Comparison of ENCODE assay signal across 20 cellular contexts in the genomic region with DNA sequence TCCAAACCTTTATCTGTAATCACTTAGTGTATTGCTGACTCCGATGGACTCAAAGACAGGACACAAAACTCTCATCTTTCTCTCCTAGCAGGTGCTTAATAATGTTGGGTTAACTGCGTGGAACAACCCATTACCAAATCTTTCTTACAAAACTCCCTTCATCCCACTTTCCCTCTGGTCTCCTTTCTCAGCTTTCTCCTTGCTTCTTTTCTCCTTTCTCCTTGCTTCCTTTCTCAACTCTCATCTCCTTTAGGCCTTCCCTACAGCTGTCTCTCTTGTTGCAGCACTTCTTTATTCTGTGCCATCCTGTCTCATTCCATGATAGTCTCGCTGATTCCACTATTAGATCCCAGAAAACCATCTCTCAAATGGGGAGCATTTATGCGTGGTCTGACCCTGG.
A peak's percentile ranks its signal among the peaks of the same experiment; 100 is the strongest.
DNase-seq lines count a peak whose midpoint lies in the region; ATAC-seq and TF ChIP-seq lines count a peak whose summit lies in the region.
"Had no signal": no experiment of that assay in that cellular context is flagged by ENCODE, and none has a peak within 500 bp of the region (broad histone marks: within the 10 kb centered on the region; RNA-seq: fewer than 3 reads in every experiment).

No MANE protein-coding gene starts in this region.

- H3K4me2 ChIP-seq in BLaER1 treated with 17β-estradiol and CSF1 and Interleukin-3, amounts not matched to agents 10 nM and 100 nM: peak overlapping the region in 8 of 11 experiments; percentile 0 to 78 (median 18); a peak in 10 of 22 replicates
- H3K4me2 ChIP-seq in hepatocyte (peak overlapping the region; percentile 42), skeletal muscle satellite cell (ENCODE audit: low read length) (peak overlapping the region; percentile 29), MM.1S (ENCODE audit: low read depth, low read length) (no peak overlapping the region)

- TF ChIP-seq CTCF in hepatocyte (IDR thresholded peaks at IDR 0.05; ENCODE audit: poor library complexity) (no peak), MM.1S (IDR thresholded peaks at IDR 0.05; ENCODE audit: low read length) (no peak), GM10266 (IDR thresholded peaks at IDR 0.05; ENCODE audit: control insufficient read depth, insufficient read depth, low read depth, missing control alignments) (no peak)

- H3K27ac ChIP-seq in BLaER1 treated with 17β-estradiol and CSF1 and Interleukin-3, amounts not matched to agents 10 nM and 100 nM: peak overlapping the region in 1 of 11 experiments; percentile 10; a peak in 1 of 22 replicates
- H3K27ac ChIP-seq in SJSA1: peak overlapping the region; percentile 86
- H3K27ac ChIP-seq in hepatocyte: peak overlapping the region; percentile 82
- H3K27ac ChIP-seq in MM.1S (ENCODE audit: low read length): no peak overlapping the region
- H3K27ac ChIP-seq in naive thymus-derived CD4-positive, alpha-beta T cell (ENCODE audit: low read depth, low read length): no peak overlapping the region

- no peaks in the 10 kb centered on the region for H3K36me3 Mint-ChIP-seq in naive thymus-derived CD4-positive, alpha-beta T cell
- H3K36me3 Mint-ChIP-seq: activated CD4-positive, alpha-beta memory T cell treated with anti-CD3 and anti-CD28 coated beads for 36 hours; activated naive CD8-positive, alpha-beta T cell treated with anti-CD3 and anti-CD28 coated beads, Interleukin-2, amount 10 ng/mL, durations not matched to agents 7 days and 5 days; CD4-positive, CD25-positive, alpha-beta regulatory T cell had no signal

- peaks cover 0 to 10% (median 3%) of the 10 kb centered on the region in 5 donors for H3K27me3 Mint-ChIP-seq in naive thymus-derived CD4-positive, alpha-beta T cell
- H3K27me3 Mint-ChIP-seq: activated CD4-positive, alpha-beta memory T cell treated with anti-CD3 and anti-CD28 coated beads for 36 hours; CD4-positive, CD25-positive, alpha-beta regulatory T cell had no signal

- DNase-seq in SJSA1 (ENCODE audit: low read depth in 1 of 2, low spot score in 2 of 2) (no peak), hepatocyte (ENCODE audit: low spot score) (no peak), NOMO-1 treated with DMSO at 0.1 percent for 48 hours (lab: John Stamatoyannopoulos, UW; ENCODE audit: unreplicated experiment) (no peak), MM.1S (no peak), GM10266 (ENCODE audit: extremely low spot score) (no peak)
- DNase-seq in naive thymus-derived CD4-positive, alpha-beta T cell: no peak
- DNase-seq: activated CD4-positive, alpha-beta memory T cell treated with anti-CD3 and anti-CD28 coated beads for 36 hours; activated CD4-positive, CD25-positive, alpha-beta regulatory T cell; activated effector memory CD4-positive, alpha-beta T cell treated with Interleukin-2 at 50 U/mL for 16 hours; activated naive CD8-positive, alpha-beta T cell treated with anti-CD3 and anti-CD28 coated beads, Interleukin-2, amount 10 ng/mL, durations not matched to agents 7 days and 5 days; CD4-positive, CD25-positive, alpha-beta regulatory T cell; glutamatergic neuron; H9; left lung; NCI-H524 treated with DMSO at 0.1 percent for 48 hours; RPMI8226; stimulated activated CD8-positive, alpha-beta memory T cell treated with anti-CD3 and anti-CD28 coated beads, Interleukin-4, amount 100 ng/mL, for 48 hours had no signal

- H2AFZ ChIP-seq in hepatocyte (no peak overlapping the region), MM.1S (ENCODE audit: low read length) (no peak overlapping the region)

- peak overlapping the region in 1 of 11 experiments; percentile 47; a peak in 1 of 22 replicates for H3K9ac ChIP-seq in BLaER1 treated with 17β-estradiol and CSF1 and Interleukin-3, amounts not matched to agents 10 nM and 100 nM
- peak overlapping the region; percentile 30 for H3K9ac ChIP-seq in skeletal muscle satellite cell (ENCODE audit: low read depth, low read length)
- H3K9ac ChIP-seq in MM.1S (ENCODE audit: low read length): no peak overlapping the region

- no peak overlapping the region for H3K4me3 Mint-ChIP-seq in naive thymus-derived CD4-positive, alpha-beta T cell
- H3K4me3 Mint-ChIP-seq: activated CD4-positive, alpha-beta memory T cell treated with anti-CD3 and anti-CD28 coated beads for 36 hours; activated naive CD8-positive, alpha-beta T cell treated with anti-CD3 and anti-CD28 coated beads, Interleukin-2, amount 10 ng/mL, durations not matched to agents 7 days and 5 days; CD4-positive, CD25-positive, alpha-beta regulatory T cell; H9 had no signal

- H3K36me3 ChIP-seq in BLaER1 treated with 17β-estradiol and CSF1 and Interleukin-3, amounts not matched to agents 10 nM and 100 nM: peaks cover 7 to 80% (median 23%) of the 10 kb centered on the region in 11 experiments; a peak in 18 of 22 replicates
- H3K36me3 ChIP-seq in SJSA1: peaks cover 52% of the 10 kb centered on the region
- H3K36me3 ChIP-seq in hepatocyte (replicated peaks; ENCODE audit: insufficient read depth, low read depth): no peaks in the 10 kb centered on the region
- H3K36me3 ChIP-seq in skeletal muscle satellite cell (ENCODE audit: insufficient read depth, low read length): peaks cover 30% of the 10 kb centered on the region
- H3K36me3 ChIP-seq in MM.1S (replicated peaks; ENCODE audit: insufficient read depth, low read length): no peaks in the 10 kb centered on the region
- no peaks in the 10 kb centered on the region for H3K36me3 ChIP-seq in naive thymus-derived CD4-positive, alpha-beta T cell (ENCODE audit: control insufficient read depth in 2 of 3, insufficient read depth in 3 of 3, low read length in 3 of 3)
- H3K36me3 ChIP-seq: left lung had no signal

- no peak overlapping the region for H3K27ac Mint-ChIP-seq in naive thymus-derived CD4-positive, alpha-beta T cell
- H3K27ac Mint-ChIP-seq: activated CD4-positive, alpha-beta memory T cell treated with anti-CD3 and anti-CD28 coated beads for 36 hours; activated naive CD8-positive, alpha-beta T cell treated with anti-CD3 and anti-CD28 coated beads, Interleukin-2, amount 10 ng/mL, durations not matched to agents 7 days and 5 days; CD4-positive, CD25-positive, alpha-beta regulatory T cell; H9 had no signal

- peaks cover 0 to 28% (median 20%) of the 10 kb centered on the region in 11 experiments; a peak in 11 of 22 replicates for H4K20me1 ChIP-seq in BLaER1 treated with 17β-estradiol and CSF1 and Interleukin-3, amounts not matched to agents 10 nM and 100 nM
- H4K20me1 ChIP-seq in hepatocyte (ENCODE audit: insufficient read depth, poor library complexity, severe bottlenecking): peaks cover 8% of the 10 kb centered on the region
- no peaks in the 10 kb centered on the region for H4K20me1 ChIP-seq in MM.1S (ENCODE audit: insufficient read depth, low read length)

- peaks cover 0 to 9% (median 3%) of the 10 kb centered on the region in 11 experiments; a peak in 13 of 22 replicates for H3K9me3 ChIP-seq in BLaER1 treated with 17β-estradiol and CSF1 and Interleukin-3, amounts not matched to agents 10 nM and 100 nM (replicated peaks in 1 of 11)
- H3K9me3 ChIP-seq in SJSA1 (replicated peaks): no peaks in the 10 kb centered on the region
- no peaks in the 10 kb centered on the region for H3K9me3 ChIP-seq in hepatocyte (ENCODE audit: low read depth)
- no peaks in the 10 kb centered on the region for H3K9me3 ChIP-seq in skeletal muscle satellite cell (replicated peaks; ENCODE audit: low read length)
- no peaks in the 10 kb centered on the region for H3K9me3 ChIP-seq in MM.1S (replicated peaks; ENCODE audit: insufficient read depth, low read length)
- H3K9me3 ChIP-seq in naive thymus-derived CD4-positive, alpha-beta T cell (ENCODE audit: control insufficient read depth in 2 of 3, low read length in 3 of 3): no peaks in the 10 kb centered on the region
- H3K9me3 ChIP-seq: left lung, MG63 had no signal

- H3K4me1 Mint-ChIP-seq in naive thymus-derived CD4-positive, alpha-beta T cell: peaks cover 0 to 2% (median 0%) of the 10 kb centered on the region in 7 donors
- H3K4me1 Mint-ChIP-seq: activated naive CD8-positive, alpha-beta T cell treated with anti-CD3 and anti-CD28 coated beads, Interleukin-2, amount 10 ng/mL, durations not matched to agents 7 days and 5 days; CD4-positive, CD25-positive, alpha-beta regulatory T cell had no signal

- intact Hi-C loops in naive thymus-derived CD4-positive, alpha-beta T cell (cut with micrococcal nuclease): no loop called here

- H3K79me2 ChIP-seq in hepatocyte: peaks cover 91% of the 10 kb centered on the region
- H3K79me2 ChIP-seq in MM.1S (ENCODE audit: low read length): peaks cover 24% of the 10 kb centered on the region

- H3K9me3 Mint-ChIP-seq in naive thymus-derived CD4-positive, alpha-beta T cell: peaks cover 0 to 4% (median 0%) of the 10 kb centered on the region in 11 donors
- H3K9me3 Mint-ChIP-seq: activated CD4-positive, alpha-beta memory T cell treated with anti-CD3 and anti-CD28 coated beads for 36 hours; activated naive CD8-positive, alpha-beta T cell treated with anti-CD3 and anti-CD28 coated beads, Interleukin-2, amount 10 ng/mL, durations not matched to agents 7 days and 5 days; H9 had no signal

- H3K27me3 ChIP-seq in BLaER1 treated with 17β-estradiol and CSF1 and Interleukin-3, amounts not matched to agents 10 nM and 100 nM: no peaks in the 10 kb centered on the region
- H3K27me3 ChIP-seq in SJSA1 (replicated peaks): no peaks in the 10 kb centered on the region
- no peaks in the 10 kb centered on the region for H3K27me3 ChIP-seq in hepatocyte
- H3K27me3 ChIP-seq in skeletal muscle satellite cell (ENCODE audit: control insufficient read depth, insufficient read depth, low read length): no peaks in the 10 kb centered on the region
- no peaks in the 10 kb centered on the region for H3K27me3 ChIP-seq in MM.1S (replicated peaks; ENCODE audit: insufficient read depth, low read length)
- no peaks in the 10 kb centered on the region for H3K27me3 ChIP-seq in naive thymus-derived CD4-positive, alpha-beta T cell (ENCODE audit: control insufficient read depth in 2 of 2, insufficient read depth in 2 of 2, low read length in 2 of 2)
- H3K27me3 ChIP-seq: left lung, MG63 had no signal

- no peak overlapping the region for H3K4me3 ChIP-seq in BLaER1 treated with 17β-estradiol and CSF1 and Interleukin-3, amounts not matched to agents 10 nM and 100 nM
- H3K4me3 ChIP-seq in SJSA1 (no peak overlapping the region), hepatocyte (no peak overlapping the region), skeletal muscle satellite cell (ENCODE audit: low read length) (no peak overlapping the region), MM.1S (ENCODE audit: low read length) (no peak overlapping the region)
- no peak overlapping the region for H3K4me3 ChIP-seq in naive thymus-derived CD4-positive, alpha-beta T cell (ENCODE audit: low read length)
- H3K4me3 ChIP-seq: left lung, MG63 had no signal

- H3F3A ChIP-seq in MM.1S (ENCODE audit: insufficient read depth, low read length): no peaks in the 10 kb centered on the region

- no peak for ATAC-seq in naive thymus-derived CD4-positive, alpha-beta T cell

- POLR2A ChIA-PET in naive thymus-derived CD4-positive, alpha-beta T cell (lab: Charles Lee): no interaction called here

- CTCF ChIA-PET in naive thymus-derived CD4-positive, alpha-beta T cell (lab: Charles Lee): no interaction called here

- 81% methylated on average over 4 of the region's 4 CpGs for WGBS in hepatocyte (ENCODE audit: low lambda C conversion rate, missing lambda C conversion rate)

- H3K4me1 ChIP-seq in BLaER1 treated with 17β-estradiol and CSF1 and Interleukin-3, amounts not matched to agents 10 nM and 100 nM: peaks cover 13 to 76% (median 34%) of the 10 kb centered on the region in 10 experiments
- H3K4me1 ChIP-seq in SJSA1 (replicated peaks) (peaks cover 86% of the 10 kb centered on the region), hepatocyte (ENCODE audit: insufficient read depth) (peaks cover 42% of the 10 kb centered on the region), skeletal muscle satellite cell (ENCODE audit: control insufficient read depth, insufficient read depth, low read length) (peaks cover 36% of the 10 kb centered on the region), MM.1S (ENCODE audit: low read length) (no peaks in the 10 kb centered on the region)
- no peaks in the 10 kb centered on the region for H3K4me1 ChIP-seq in naive thymus-derived CD4-positive, alpha-beta T cell (ENCODE audit: control insufficient read depth in 2 of 2, insufficient read depth in 2 of 2, low read length in 2 of 2)

- no peaks in the 10 kb centered on the region for H3K9me2 ChIP-seq in hepatocyte (replicated peaks; ENCODE audit: insufficient read depth)
- no peaks in the 10 kb centered on the region for H3K9me2 ChIP-seq in MM.1S (replicated peaks; ENCODE audit: insufficient read depth, low read length)

Comparison
In these comparisons a context has a peak if more than half of its experiments do, and no peak if none do; other contexts are left out.
1. H3K27ac ChIP-seq: peak in SJSA1 (single experiment) and hepatocyte (single experiment); none in MM.1S (single experiment) and naive thymus-derived CD4-positive, alpha-beta T cell (single experiment).